In the genomic region with DNA sequence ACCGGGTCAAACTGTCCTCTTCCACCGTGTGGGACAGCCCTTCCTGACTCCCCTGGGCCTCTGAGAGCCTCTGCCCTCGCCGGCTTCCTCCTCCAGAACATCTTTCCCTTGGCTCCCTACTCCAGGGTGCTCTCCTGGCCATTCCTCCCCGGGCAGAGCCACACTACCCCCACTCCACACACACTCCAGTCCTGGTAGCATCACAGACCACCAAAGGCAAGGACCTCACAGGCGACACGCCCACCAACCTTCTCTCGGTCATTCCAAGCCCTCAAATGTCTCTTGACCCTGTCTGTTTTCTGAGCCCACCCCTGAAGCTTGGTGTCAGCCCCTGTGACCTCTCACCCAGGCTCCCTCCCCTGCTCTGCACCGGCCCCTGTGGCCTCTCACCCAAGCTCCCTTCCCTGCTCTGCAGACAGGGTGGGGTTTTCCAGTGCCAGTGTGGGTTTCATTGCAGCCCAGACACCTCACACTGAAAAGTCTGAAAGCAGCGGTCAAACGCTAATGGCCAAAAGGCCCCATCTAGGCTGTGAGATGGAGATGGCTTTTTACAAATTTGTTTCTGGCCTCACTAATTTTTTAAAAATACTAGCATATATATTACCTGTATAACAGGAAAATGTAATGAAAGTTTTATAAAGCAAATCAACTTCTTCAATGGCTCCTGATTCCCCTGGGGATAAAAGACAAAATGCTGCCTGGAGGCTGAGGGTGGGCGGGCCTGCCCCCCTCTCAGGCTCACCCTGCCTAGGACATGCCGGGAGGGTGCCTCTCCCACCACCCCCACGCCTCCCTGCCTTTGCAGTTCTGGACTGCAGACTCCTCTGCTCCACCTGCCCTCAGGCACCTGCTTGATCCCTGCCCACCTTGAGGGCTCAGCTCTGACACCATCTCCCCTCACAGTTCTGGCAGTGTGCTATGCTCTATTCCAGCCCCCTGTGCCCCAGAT, we compare ENCODE assay signal across 1 cellular context.
TF ChIP-seq lines count a peak whose summit lies in the region.

No MANE protein-coding gene starts in this region.

TF ChIP-seq in HEK293, 187 proteins besides CTCF, POLR2A, EP300 and RAD21:
- TF ChIP-seq ZNF10 (tag by site-specific recombination; IDR thresholded peaks at IDR 0.05) (peak; percentile 83), KLF10 (tag by site-specific recombination; IDR thresholded peaks at IDR 0.05) (peak; percentile 38; the same call in 1 of the 2 replicates), EGR2 (tag by site-specific recombination; IDR thresholded peaks at IDR 0.05; ENCODE audit: low read depth) (peak; percentile 62), ZIC2 (tag by site-specific recombination; IDR thresholded peaks at IDR 0.05) (no peak), ZNF776 (tag by site-specific recombination; IDR thresholded peaks at IDR 0.05; ENCODE audit: borderline replicate concordance) (no peak), ZNF600 (tag by site-specific recombination; IDR thresholded peaks at IDR 0.05) (peak; percentile 94), SETDB1 (IDR thresholded peaks at IDR 0.05; ENCODE audit: insufficient read length, low read length) (no peak), PRDM6 (tag by site-specific recombination; IDR thresholded peaks at IDR 0.05) (no peak), KLF9 (tag by site-specific recombination; IDR thresholded peaks at IDR 0.05; ENCODE audit: low read depth) (peak; percentile 63), ZFHX2 (tag by site-specific recombination; conservative IDR thresholded peaks at IDR 0.05) (peak; percentile 79), ZNF555 (tag by site-specific recombination; conservative IDR thresholded peaks at IDR 0.05) (no peak)
